ENCODE assay signal across 23 cellular contexts in genomic region chr6:151409679-151410078, GRCh38. TPM values are rescaled to one million over a fixed set of nuclear protein-coding genes. Genes with fewer than 3 reads are reported as not detected.
DNase-seq lines count a peak whose midpoint lies in the region; ATAC-seq, FAIRE-seq and TF ChIP-seq lines count a peak whose summit lies in the region.
"Had no signal": no experiment of that assay in that cellular context is flagged by ENCODE, and none has a peak within 500 bp of the region (broad histone marks: within the 10 kb centered on the region; RNA-seq: fewer than 3 reads in every experiment).

No MANE protein-coding gene starts in this region.

- POLR2A ChIA-PET in activated B cell treated with CpG ODN at 0.5 μM for 24 hours (lab: Charles Lee) = interaction anchor here (1.0 to 1.4 kb wide), 3 partner anchors 19 to 59 kb away, joined by 3 to 7 read pairs (median 3); no protein-coding TSS in a partner anchor
- POLR2A ChIA-PET in naive thymus-derived CD4-positive, alpha-beta T cell (lab: Charles Lee) = interaction anchor here (1.7 kb wide), 1 partner anchor 10 kb away, joined by 4 read pairs; no protein-coding TSS in a partner anchor

- CTCF ChIA-PET in activated B cell treated with CpG ODN at 0.5 μM for 24 hours (lab: Charles Lee) = no interaction called here
- CTCF ChIA-PET in naive thymus-derived CD4-positive, alpha-beta T cell (lab: Charles Lee) = no interaction called here

- no peak for TF ChIP-seq CTCF in activated B cell treated with CpG ODN at 0.5 μM for 24 hours (IDR thresholded peaks at IDR 0.05)
- no peak for TF ChIP-seq CTCF in pancreas (IDR thresholded peaks at IDR 0.05)

- H3K27me3 ChIP-seq in naive thymus-derived CD4-positive, alpha-beta T cell (ENCODE audit: control insufficient read depth in 2 of 2, insufficient read depth in 2 of 2, low read length in 2 of 2) = no peaks in the 10 kb centered on the region
- no peaks in the 10 kb centered on the region for H3K27me3 ChIP-seq in pancreas
- H3K27me3 ChIP-seq: BE2C, gastroesophageal sphincter, Peyer's patch, testis had no signal

- no peak for ATAC-seq in stimulated activated naive CD8-positive, alpha-beta T cell treated with anti-CD3 and anti-CD28 coated beads, Interleukin-15, amount 100 ng/mL, for 72 hours
- no peak for ATAC-seq in activated B cell treated with CpG ODN at 0.5 μM for 24 hours (ENCODE audit: low read depth)
- ATAC-seq in naive thymus-derived CD4-positive, alpha-beta T cell = no peak
- no peak for ATAC-seq in pancreas
- ATAC-seq in HG03135 (IDR thresholded peaks at IDR 0.05; ENCODE audit: unreplicated experiment) = no peak
- ATAC-seq: gastroesophageal sphincter, lower lobe of right lung had no signal

- 96 to 100% methylated on average over 7 of the region's 7 CpGs for WGBS in pancreas, 2 donors

- no peaks in the 10 kb centered on the region for H3K27me3 Mint-ChIP-seq in stimulated activated naive CD8-positive, alpha-beta T cell treated with anti-CD3 and anti-CD28 coated beads, Interleukin-15, Interleukin-2, amounts not matched to agents 100 ng/mL and 50 ng/mL, for 24 hours
- H3K27me3 Mint-ChIP-seq in stimulated activated naive CD8-positive, alpha-beta T cell treated with anti-CD3 and anti-CD28 coated beads, Interleukin-15, amount 100 ng/mL, for 72 hours = no peaks in the 10 kb centered on the region
- H3K27me3 Mint-ChIP-seq in activated B cell treated with CpG ODN at 0.5 μM for 24 hours = no peaks in the 10 kb centered on the region
- no peaks in the 10 kb centered on the region for H3K27me3 Mint-ChIP-seq in naive thymus-derived CD4-positive, alpha-beta T cell
- H3K27me3 Mint-ChIP-seq: brain had no signal

- no peak overlapping the region for H3K27ac ChIP-seq in naive thymus-derived CD4-positive, alpha-beta T cell (ENCODE audit: low read depth, low read length)
- H3K27ac ChIP-seq in pancreas = no peak overlapping the region
- H3K27ac ChIP-seq: gastroesophageal sphincter, lower lobe of right lung, Peyer's patch, testis had no signal

- H3K9me3 Mint-ChIP-seq in stimulated activated naive CD8-positive, alpha-beta T cell treated with anti-CD3 and anti-CD28 coated beads, Interleukin-15, Interleukin-2, amounts not matched to agents 100 ng/mL and 50 ng/mL, for 24 hours = peaks cover 5% of the 10 kb centered on the region
- no peaks in the 10 kb centered on the region for H3K9me3 Mint-ChIP-seq in stimulated activated naive CD8-positive, alpha-beta T cell treated with anti-CD3 and anti-CD28 coated beads, Interleukin-15, amount 100 ng/mL, for 72 hours
- H3K9me3 Mint-ChIP-seq in activated B cell treated with CpG ODN at 0.5 μM for 24 hours = no peaks in the 10 kb centered on the region
- peaks cover 0 to 15% (median 6%) of the 10 kb centered on the region in 11 donors for H3K9me3 Mint-ChIP-seq in naive thymus-derived CD4-positive, alpha-beta T cell

- H3K36me3 Mint-ChIP-seq in stimulated activated naive CD8-positive, alpha-beta T cell treated with anti-CD3 and anti-CD28 coated beads, Interleukin-15, Interleukin-2, amounts not matched to agents 100 ng/mL and 50 ng/mL, for 24 hours (ENCODE audit: low read depth) = peaks cover 57% of the 10 kb centered on the region
- peaks cover 57% of the 10 kb centered on the region for H3K36me3 Mint-ChIP-seq in activated B cell treated with CpG ODN at 0.5 μM for 24 hours (ENCODE audit: low read depth)
- peaks cover 12 to 40% (median 27%) of the 10 kb centered on the region in 5 donors for H3K36me3 Mint-ChIP-seq in naive thymus-derived CD4-positive, alpha-beta T cell

- FAIRE-seq in pancreas (lab: Jason Lieb, UNC) (no peak), GM19239 (lab: Jason Lieb, UNC) (no peak)
- FAIRE-seq: endothelial cell of umbilical vein had no signal

- H3K4me1 Mint-ChIP-seq in stimulated activated naive CD8-positive, alpha-beta T cell treated with anti-CD3 and anti-CD28 coated beads, Interleukin-15, Interleukin-2, amounts not matched to agents 100 ng/mL and 50 ng/mL, for 24 hours (ENCODE audit: low read depth) = peaks cover 22% of the 10 kb centered on the region
- H3K4me1 Mint-ChIP-seq in stimulated activated naive CD8-positive, alpha-beta T cell treated with anti-CD3 and anti-CD28 coated beads, Interleukin-15, amount 100 ng/mL, for 72 hours = peaks cover 20% of the 10 kb centered on the region
- peaks cover 19% of the 10 kb centered on the region for H3K4me1 Mint-ChIP-seq in activated B cell treated with CpG ODN at 0.5 μM for 24 hours
- peaks cover 24 to 42% (median 37%) of the 10 kb centered on the region in 7 donors for H3K4me1 Mint-ChIP-seq in naive thymus-derived CD4-positive, alpha-beta T cell
- H3K4me1 Mint-ChIP-seq: brain had no signal

- H3K4me3 ChIP-seq in naive thymus-derived CD4-positive, alpha-beta T cell (ENCODE audit: low read length) = no peak overlapping the region
- no peak overlapping the region for H3K4me3 ChIP-seq in pancreas
- H3K4me3 ChIP-seq: gastroesophageal sphincter, lower lobe of right lung, Peyer's patch, testis had no signal

- H3K27ac Mint-ChIP-seq in stimulated activated naive CD8-positive, alpha-beta T cell treated with anti-CD3 and anti-CD28 coated beads, Interleukin-15, Interleukin-2, amounts not matched to agents 100 ng/mL and 50 ng/mL, for 24 hours = peak overlapping the region; percentile 21
- peak overlapping the region in 1 of 2 donors; percentile 94 for H3K27ac Mint-ChIP-seq in stimulated activated naive CD8-positive, alpha-beta T cell treated with anti-CD3 and anti-CD28 coated beads, Interleukin-15, amount 100 ng/mL, for 72 hours
- peak overlapping the region; percentile 60 for H3K27ac Mint-ChIP-seq in activated B cell treated with CpG ODN at 0.5 μM for 24 hours
- H3K27ac Mint-ChIP-seq in naive thymus-derived CD4-positive, alpha-beta T cell = peak overlapping the region in 5 of 9 donors; percentile 18 to 70 (median 37)

- peaks cover 0 to 4% (median 0%) of the 10 kb centered on the region in 3 experiments for H3K36me3 ChIP-seq in naive thymus-derived CD4-positive, alpha-beta T cell (ENCODE audit: control insufficient read depth in 2 of 3, insufficient read depth in 3 of 3, low read length in 3 of 3)
- no peaks in the 10 kb centered on the region for H3K36me3 ChIP-seq in pancreas

- intact Hi-C loops in activated B cell treated with CpG ODN at 0.5 μM for 24 hours (cut with micrococcal nuclease) (loop anchor here (1.0 kb wide), 1 partner anchor 19 kb away; no protein-coding TSS in a partner anchor), pancreas (cut with DNase I) (no loop called here)
- intact Hi-C loops in naive thymus-derived CD4-positive, alpha-beta T cell (cut with micrococcal nuclease) = no loop called here

- peaks cover 12 to 18% of the 10 kb centered on the region in 2 donors for H3K4me1 ChIP-seq in naive thymus-derived CD4-positive, alpha-beta T cell (ENCODE audit: control insufficient read depth in 2 of 2, insufficient read depth in 2 of 2, low read length in 2 of 2)
- no peaks in the 10 kb centered on the region for H3K4me1 ChIP-seq in pancreas
- H3K4me1 ChIP-seq: BE2C, lower lobe of right lung, Peyer's patch had no signal

- DNase-seq in stimulated activated naive CD8-positive, alpha-beta T cell treated with anti-CD3 and anti-CD28 coated beads, Interleukin-15, amount 100 ng/mL, for 72 hours = no peak
- DNase-seq in activated B cell treated with CpG ODN at 0.5 μM for 24 hours (no peak), pancreas (no peak), GM19239 (ENCODE audit: insufficient read length, low spot score) (no peak)
- DNase-seq in naive thymus-derived CD4-positive, alpha-beta T cell = no peak
- DNase-seq: activated naive CD4-positive, alpha-beta T cell; activated T-cell treated with anti-CD3 and anti-CD28 coated beads for 4 hours; BE2C; DMS153; kidney glomerular epithelial cell; lower lobe of right lung; NCI-H1048; Peyer's patch; SHP77 treated with DMSO at 0.1 percent for 48 hours; stimulated activated naive CD4-positive, alpha-beta T cell; testis had no signal

- H3K4me3 Mint-ChIP-seq in stimulated activated naive CD8-positive, alpha-beta T cell treated with anti-CD3 and anti-CD28 coated beads, Interleukin-15, Interleukin-2, amounts not matched to agents 100 ng/mL and 50 ng/mL, for 24 hours = no peak overlapping the region
- H3K4me3 Mint-ChIP-seq in stimulated activated naive CD8-positive, alpha-beta T cell treated with anti-CD3 and anti-CD28 coated beads, Interleukin-15, amount 100 ng/mL, for 72 hours = no peak overlapping the region
- H3K4me3 Mint-ChIP-seq in activated B cell treated with CpG ODN at 0.5 μM for 24 hours = peak overlapping the region; percentile 9
- H3K4me3 Mint-ChIP-seq in naive thymus-derived CD4-positive, alpha-beta T cell = no peak overlapping the region
- H3K4me3 Mint-ChIP-seq: brain; nephron; T-helper 2 cell treated with Interferon-gamma antibody and Interleukin-4, amounts not matched to agents 5 μg/mL and 100 μg/mL, for 36 hours had no signal

- H3K9me3 ChIP-seq in naive thymus-derived CD4-positive, alpha-beta T cell (ENCODE audit: control insufficient read depth in 2 of 3, low read length in 3 of 3) = no peaks in the 10 kb centered on the region
- no peaks in the 10 kb centered on the region for H3K9me3 ChIP-seq in pancreas
- H3K9me3 ChIP-seq: BE2C, gastroesophageal sphincter, lower lobe of right lung, Peyer's patch, testis had no signal

RNA-seq across cellular contexts. Expression of gene ZBTB2, which starts 18.3 kb away (rescaled TPM):
- total RNA-seq in activated B cell treated with CpG ODN at 0.5 μM for 24 hours (17.3 and 18.0 TPM in 2 replicates), pancreas (1 to 10 TPM; 3.2 to 6.6 (median 4.3) TPM)
- 10 to 100 TPM; 15.3 to 26.7 (median 25.5) TPM for total RNA-seq in naive thymus-derived CD4-positive, alpha-beta T cell
- polyA plus RNA-seq in naive thymus-derived CD4-positive, alpha-beta T cell = 10 to 100 TPM; 13.8 to 25.7 TPM
- polyA plus RNA-seq in pancreas = 1 to 10 TPM; 3.1 to 4.8 TPM

RNA-seq across cellular contexts. Expression of gene RMND1, which starts 42.2 kb away (rescaled TPM):
- 12.4 and 17.1 TPM in 2 replicates for total RNA-seq in activated B cell treated with CpG ODN at 0.5 μM for 24 hours
- 10 to 100 TPM in 4 of 5 experiments, 1 to 10 TPM in 1; 8.8 to 21.5 (median 18.7) TPM for total RNA-seq in naive thymus-derived CD4-positive, alpha-beta T cell
- 10 to 100 TPM in 1 of 2 donors, 1 to 10 TPM in 1; 7.6 to 15.3 TPM for polyA plus RNA-seq in naive thymus-derived CD4-positive, alpha-beta T cell
- total RNA-seq in pancreas = 10 to 100 TPM in 1 of 6 donors, 1 to 10 TPM in 5; 6.4 to 10.4 (median 7.1) TPM
- polyA plus RNA-seq in pancreas = 10 to 100 TPM; 12.1 to 13.5 TPM
